In the genomic region with DNA sequence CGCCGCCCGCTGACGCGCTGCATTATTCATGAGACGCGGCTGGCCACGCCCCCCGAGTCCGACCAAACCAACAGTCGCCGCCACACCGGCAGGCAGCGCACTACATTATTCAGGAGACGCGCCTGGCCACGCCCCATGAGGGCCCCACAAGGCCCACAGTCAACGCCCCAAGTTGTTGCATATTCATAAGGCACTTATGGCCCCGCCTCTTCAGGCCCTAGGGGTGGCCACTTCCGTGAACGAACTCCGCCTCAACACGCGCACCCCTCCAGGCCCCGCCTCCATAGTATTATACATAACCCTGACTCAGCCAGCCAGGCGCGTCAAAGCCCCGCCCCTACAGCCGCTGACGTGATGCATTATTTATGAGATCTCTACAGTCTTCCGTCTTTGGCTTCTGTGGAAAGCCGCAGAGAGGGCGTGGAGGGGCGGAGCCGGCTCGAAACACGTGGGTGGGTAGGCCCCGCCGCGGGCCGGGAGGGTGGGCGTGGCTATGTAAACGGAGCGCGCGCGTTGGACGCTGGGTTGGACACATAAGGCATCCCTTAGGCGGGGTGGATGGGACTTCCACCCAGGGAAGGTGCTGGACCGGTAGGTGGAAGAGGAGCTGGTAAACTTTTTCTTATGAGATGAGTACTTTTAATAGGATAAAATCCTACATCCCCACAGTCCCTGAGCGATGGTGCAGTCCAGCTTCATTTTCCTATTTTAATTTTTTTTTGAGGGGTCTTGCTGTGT, we compare ENCODE assay signal across 1 cellular context.
TF ChIP-seq lines count a peak whose summit lies in the region.

No MANE protein-coding gene starts in this region.

TF ChIP-seq in HepG2, 621 proteins besides CTCF, POLR2A, EP300 and RAD21 (continued from another document):
- TF ChIP-seq SIX1 (CRISPR knock-in tag; IDR thresholded peaks at IDR 0.05; ENCODE audit: borderline replicate concordance): no peak
TF ChIP-seq in HepG2: peak in this region for 71.
